In the genomic region with DNA sequence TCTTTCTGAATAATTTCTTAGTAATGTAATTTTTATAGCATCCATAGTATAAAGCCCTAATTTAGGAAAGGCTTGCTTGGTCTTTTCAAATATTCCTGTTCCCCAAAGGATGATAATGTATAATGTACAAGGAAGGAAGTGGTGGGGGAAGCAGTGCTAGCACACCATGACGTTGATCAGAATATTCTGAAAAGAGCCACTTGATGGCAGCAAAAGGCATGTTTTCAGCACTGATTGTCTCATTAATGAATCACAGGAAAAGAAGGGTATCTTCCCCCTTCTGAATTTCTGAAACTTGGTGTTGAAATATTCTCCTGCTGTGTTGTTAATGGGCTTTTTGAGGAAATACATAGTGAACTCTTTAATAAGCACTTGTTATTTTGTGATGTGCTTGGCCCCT, we compare ENCODE assay signal across 9 cellular contexts.
DNase-seq lines count a peak whose midpoint lies in the region; ATAC-seq, FAIRE-seq and TF ChIP-seq lines count a peak whose summit lies in the region.
"Had no signal": no experiment of that assay in that cellular context is flagged by ENCODE, and none has a peak within 500 bp of the region (broad histone marks: within the 10 kb centered on the region; RNA-seq: fewer than 3 reads in every experiment).

No MANE protein-coding gene starts in this region.

- in situ Hi-C loops in HepG2 (cut with HindIII; ENCODE audit: extremely low pct_ligation_motif_present, low pct_unique_long_range_greater_than_20kb), result no loop called here

- no peaks in the 10 kb centered on the region for H4K20me1 ChIP-seq in HepG2 (ENCODE audit: insufficient read depth, low read length)

- no peaks in the 10 kb centered on the region for H3K27me3 ChIP-seq in NT2/D1 (ENCODE audit: insufficient read depth, insufficient read length)
- no peaks in the 10 kb centered on the region for H3K27me3 ChIP-seq in bronchial epithelial cell (ENCODE audit: control insufficient read depth, insufficient read depth, low read length)
- H3K27me3 ChIP-seq in HepG2 (ENCODE audit: control insufficient read depth in 1 of 2, insufficient read depth in 2 of 2, low read length in 2 of 2), result no peaks in the 10 kb centered on the region

- no peak overlapping the region for H3K4me2 ChIP-seq in HepG2 (ENCODE audit: low read depth, low read length)

- FAIRE-seq in bronchial epithelial cell (lab: Jason Lieb, UNC) (no peak), HepG2 (lab: Jason Lieb, UNC) (peak; percentile 78)
- FAIRE-seq: G401.6 had no signal

- no peak overlapping the region for H3K4me3 ChIP-seq in NT2/D1 (ENCODE audit: insufficient read length, low read depth)
- H3K4me3 ChIP-seq in bronchial epithelial cell (ENCODE audit: low read depth, low read length), result no peak overlapping the region
- H3K4me3 ChIP-seq in HepG2 (replicated peaks in 1 of 3; ENCODE audit: insufficient read depth in 1 of 3, low read depth in 2 of 3, low read length in 3 of 3), result no peak overlapping the region

- TF ChIP-seq POLR2A in HepG2 (IDR thresholded peaks at IDR 0.05; ENCODE audit: insufficient read depth in 1 of 2, low read depth in 2 of 2, low read length in 2 of 2), result no peak

- peak; percentile 23; the same call in 1 of the 2 replicates for TF ChIP-seq RAD21 in HepG2 (CRISPR knock-in tag; IDR thresholded peaks at IDR 0.05)

- 7% methylated on average over 1 of the region's 1 CpG for WGBS in HepG2 (ENCODE audit: low lambda C conversion rate)

- H2AFZ ChIP-seq in HepG2 (ENCODE audit: low read length), result no peak overlapping the region

- BruUV-seq in HepG2 (replicated peaks; lab: Mats Ljungman, UMichigan), result no TSS peak

- H3K27ac ChIP-seq in HepG2 (ENCODE audit: extremely low read length, insufficient read depth, low read length), result no peak overlapping the region

- POLR2A ChIA-PET in HepG2 (lab: Yijun Ruan, JAX), result no interaction called here

- ATAC-seq in GM21367 (IDR thresholded peaks at IDR 0.05; ENCODE audit: unreplicated experiment) (peak; percentile 93), HG03460 (IDR thresholded peaks at IDR 0.05; ENCODE audit: unreplicated experiment) (peak; percentile 99), HepG2 (peak; percentile 90)

- CTCF ChIA-PET in HepG2 (lab: Yijun Ruan, JAX; ENCODE audit: low intra/inter-chr PET ratio, low total read pairs), result interaction anchor here (1.1 to 1.3 kb wide), 3 partner anchors 58 to 991 kb away, joined by 3 to 4 read pairs (median 3); no protein-coding TSS in a partner anchor

- no peaks in the 10 kb centered on the region for H3K36me3 ChIP-seq in NT2/D1 (ENCODE audit: insufficient read depth, insufficient read length, low read length)
- no peaks in the 10 kb centered on the region for H3K36me3 ChIP-seq in bronchial epithelial cell (ENCODE audit: control insufficient read depth, insufficient read depth, low read length)
- no peaks in the 10 kb centered on the region for H3K36me3 ChIP-seq in HepG2 (replicated peaks in 1 of 2; ENCODE audit: control insufficient read depth in 1 of 2, insufficient read depth in 2 of 2, low read length in 2 of 2)

- no peaks in the 10 kb centered on the region for H3K4me1 ChIP-seq in NT2/D1 (ENCODE audit: insufficient read depth, insufficient read length)
- H3K4me1 ChIP-seq in HepG2 (ENCODE audit: insufficient read depth, low read length), result no peaks in the 10 kb centered on the region

- intact Hi-C loops in HepG2 (cut with micrococcal nuclease; ENCODE audit: unreplicated experiment), result loop anchor here (1.0 to 5.0 kb wide), 3 partner anchors 40 to 974 kb away; no protein-coding TSS in a partner anchor

- no peaks in the 10 kb centered on the region for H3K79me2 ChIP-seq in HepG2 (ENCODE audit: insufficient read depth, low read length)

- 0 out of 2 replicates have a peak, but pooled peaks cover 3% of the 10 kb centered on the region for H3K9me3 ChIP-seq in NT2/D1 (ENCODE audit: insufficient read depth, low read length)
- H3K9me3 ChIP-seq in HepG2 (ENCODE audit: low read length), result no peaks in the 10 kb centered on the region

- H3K9ac ChIP-seq in NT2/D1 (ENCODE audit: insufficient read length, low read depth), result no peak overlapping the region
- H3K9ac ChIP-seq in HepG2 (ENCODE audit: insufficient read depth, low read depth, low read length), result no peak overlapping the region

- peak; percentile 81 for DNase-seq in SIG-M5 treated with dmso at 0.1 percent for 504 hours (lab: John Stamatoyannopoulos, UW; ENCODE audit: unreplicated experiment)
- DNase-seq in SIG-M5 (lab: John Stamatoyannopoulos, UW), result no peak
- peak; percentile 36 for DNase-seq in NT2/D1 (ENCODE audit: low read depth, low spot score)
- peak; percentile 66 for DNase-seq in bronchial epithelial cell (ENCODE audit: low read depth)
- DNase-seq in HepG2 (ENCODE audit: low spot score), result peak; percentile 49
- DNase-seq in stimulated activated naive CD4-positive, alpha-beta T cell treated with Interleukin-2 at 50 U/mL for 16 hours (lab: John Stamatoyannopoulos, UW), result no peak

- peak; percentile 50 for TF ChIP-seq CTCF in bronchial epithelial cell (IDR thresholded peaks at IDR 0.05; ENCODE audit: insufficient read depth, low read length, severe bottlenecking)
- peak; percentile 79 for TF ChIP-seq CTCF in HepG2 (CRISPR knock-in tag; IDR thresholded peaks at IDR 0.05)

- no peak for TF ChIP-seq EP300 in HepG2 (IDR thresholded peaks at IDR 0.05; ENCODE audit: low read depth in 2 of 2, low read length in 2 of 2)
- TF ChIP-seq EP300 in HepG2 (CRISPR knock-in tag; IDR thresholded peaks at IDR 0.05; ENCODE audit: borderline replicate concordance), result no peak

TF ChIP-seq in HepG2, 621 proteins besides CTCF, POLR2A, EP300 and RAD21:
- peak; percentile 79 for TF ChIP-seq STAG1 (CRISPR knock-in tag; IDR thresholded peaks at IDR 0.05)
- 0 out of 2 replicates have a peak, but pooled peaks have one; percentile 20 for TF ChIP-seq ELF3 (CRISPR knock-in tag; IDR thresholded peaks at IDR 0.05)
- TF ChIP-seq SMC3 (IDR thresholded peaks at IDR 0.05; ENCODE audit: low read length), result peak; percentile 44; the same call in 1 of the 2 replicates
- TF ChIP-seq MIXL1 (CRISPR knock-in tag; IDR thresholded peaks at IDR 0.05), result peak; percentile 66
- TF ChIP-seq CREB1 (IDR thresholded peaks at IDR 0.05), result no peak
- peak; percentile 34; the same call in 1 of the 2 replicates for TF ChIP-seq CREB1 (CRISPR knock-in tag; IDR thresholded peaks at IDR 0.05)
- no peak for TF ChIP-seq SSRP1 (CRISPR knock-in tag; IDR thresholded peaks at IDR 0.05)

Comparison
In these comparisons a context has a peak if more than half of its experiments do, and no peak if none do; other contexts are left out.
1. DNase-seq: peak in SIG-M5 treated with dmso at 0.1 percent for 504 hours (single experiment), NT2/D1 (single experiment), bronchial epithelial cell (single experiment) and HepG2 (single experiment); none in SIG-M5 (single experiment) and stimulated activated naive CD4-positive, alpha-beta T cell treated with Interleukin-2 at 50 U/mL for 16 hours (single experiment).
2. Peak in every context shown above with its lines, with median percentiles within 50 percentile points of each other: ATAC-seq.